In the genomic region with DNA sequence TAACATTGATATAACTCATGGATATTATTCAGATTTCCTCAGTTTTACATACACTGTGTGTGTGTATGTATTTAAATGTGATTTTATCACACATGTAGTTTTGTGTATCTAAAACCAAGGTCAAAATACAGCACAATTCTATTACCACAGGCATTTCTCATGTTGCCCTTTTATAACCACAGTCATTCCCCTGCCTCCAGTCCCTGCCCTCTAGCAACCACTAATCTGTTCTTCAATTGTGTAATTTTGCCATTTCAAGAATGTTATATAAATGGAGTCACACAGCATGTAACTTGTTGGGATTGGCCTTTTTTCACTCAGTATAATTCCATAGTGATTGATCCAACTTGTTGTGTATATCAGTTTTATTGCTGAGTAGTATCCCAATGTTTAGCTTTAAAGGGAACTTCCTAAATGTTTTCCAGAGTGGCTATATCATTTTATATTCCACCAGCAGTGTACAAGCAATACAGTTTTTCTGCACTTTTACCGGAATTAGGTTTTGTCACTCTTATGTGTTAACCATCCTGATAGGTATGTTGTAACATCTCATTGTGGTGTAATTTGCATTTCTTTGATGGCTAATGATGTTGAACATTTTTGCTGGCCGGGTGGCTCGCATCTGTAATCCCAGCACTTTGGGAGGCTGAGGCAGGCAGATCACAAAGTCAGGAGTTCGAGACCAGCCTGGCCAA, we compare ENCODE assay signal across 25 cellular contexts.
A peak's percentile ranks its signal among the peaks of the same experiment; 100 is the strongest.
DNase-seq lines count a peak whose midpoint lies in the region; TF ChIP-seq lines count a peak whose summit lies in the region.
"Had no signal": no experiment of that assay in that cellular context is flagged by ENCODE, and none has a peak within 500 bp of the region (broad histone marks: within the 10 kb centered on the region; RNA-seq: fewer than 3 reads in every experiment).

No MANE protein-coding gene starts in this region.

- WGBS in neuronal stem cell (ENCODE audit: extremely low coverage in 2 of 2, insufficient read length in 2 of 2, insufficient replicate concordance in 1 of 2), 2 donors, result no CpG with 5 or more reads among the region's 4 CpGs

- no peak overlapping the region for H3K14ac ChIP-seq in neuronal stem cell (ENCODE audit: low read length)

- H3K18ac ChIP-seq in neuronal stem cell (ENCODE audit: low read length), result no peak overlapping the region

- H3K4me3 Mint-ChIP-seq in immature natural killer cell, result peak overlapping the region in 1 of 5 donors; percentile 22
- H3K4me3 Mint-ChIP-seq: activated CD4-positive, alpha-beta T cell treated with anti-CD3 and anti-CD28 coated beads for 36 hours; stimulated activated memory B cell treated with anti-CD40 and anti-IgM and Interleukin-4, amounts not matched to agents 10 μg/mL and 1 μg/mL and 100 μg/mL, for 72 hours; T-cell had no signal

- in situ Hi-C loops in astrocyte of the spinal cord (cut with HindIII; ENCODE audit: low sequenced_read_pairs), result no loop called here

- no peaks in the 10 kb centered on the region for H3K79me1 ChIP-seq in neuronal stem cell (ENCODE audit: low read depth, low read length)

- no peak overlapping the region for H4K91ac ChIP-seq in neuronal stem cell (ENCODE audit: low read depth, low read length, poor library complexity)

- peaks cover 0 to 6% (median 0%) of the 10 kb centered on the region in 6 donors for H3K9me3 Mint-ChIP-seq in immature natural killer cell

- H3K4ac ChIP-seq in neuronal stem cell (ENCODE audit: low read length), result no peak overlapping the region

- H2BK15ac ChIP-seq in neuronal stem cell (ENCODE audit: low read length), result no peak overlapping the region

- H3K9me3 ChIP-seq in neuronal stem cell (replicated peaks in 1 of 2; ENCODE audit: control insufficient read depth in 2 of 2, insufficient read depth in 1 of 2, low read depth in 1 of 2, low read length in 2 of 2), result peaks cover 0 to 14% of the 10 kb centered on the region in 2 donors
- H3K9me3 ChIP-seq: HAP-1 had no signal

- H2BK120ac ChIP-seq in neuronal stem cell (ENCODE audit: low read depth, low read length), result no peak overlapping the region

- no peak for TF ChIP-seq CTCF in astrocyte of the spinal cord (IDR thresholded peaks at IDR 0.05; ENCODE audit: low read depth, low read length)

- H3K27me3 Mint-ChIP-seq in immature natural killer cell (ENCODE audit: low read depth in 3 of 3), result peaks cover 0 to 3% (median 3%) of the 10 kb centered on the region in 3 donors
- H3K27me3 Mint-ChIP-seq: activated CD4-positive, alpha-beta T cell treated with anti-CD3 and anti-CD28 coated beads for 36 hours; stimulated activated memory B cell treated with anti-CD40 and anti-IgM and Interleukin-4, amounts not matched to agents 10 μg/mL and 1 μg/mL and 100 μg/mL, for 72 hours; T-cell had no signal

- H3K27ac Mint-ChIP-seq in immature natural killer cell, result no peak overlapping the region
- H3K27ac Mint-ChIP-seq: activated CD4-positive, alpha-beta T cell treated with anti-CD3 and anti-CD28 coated beads for 36 hours; stimulated activated memory B cell treated with anti-CD40 and anti-IgM and Interleukin-4, amounts not matched to agents 10 μg/mL and 1 μg/mL and 100 μg/mL, for 72 hours; T-cell had no signal

- no peaks in the 10 kb centered on the region for H3K36me3 Mint-ChIP-seq in immature natural killer cell
- H3K36me3 Mint-ChIP-seq: stimulated activated memory B cell treated with anti-CD40 and anti-IgM and Interleukin-4, amounts not matched to agents 10 μg/mL and 1 μg/mL and 100 μg/mL, for 72 hours; T-cell had no signal

- H2AFZ ChIP-seq in neuronal stem cell (ENCODE audit: low read length), result no peak overlapping the region

- no peaks in the 10 kb centered on the region for H3K4me1 ChIP-seq in neuronal stem cell (ENCODE audit: control insufficient read depth in 2 of 2, insufficient read depth in 1 of 2, low read depth in 1 of 2, low read length in 2 of 2)
- H3K4me1 ChIP-seq: HAP-1 had no signal

- no peaks in the 10 kb centered on the region for H3K27me3 ChIP-seq in neuronal stem cell (ENCODE audit: control insufficient read depth in 3 of 3, insufficient read depth in 3 of 3, low read depth in 1 of 3, low read length in 3 of 3)
- H3K27me3 ChIP-seq: cardiac muscle cell had no signal

- no peak overlapping the region for H3K23ac ChIP-seq in neuronal stem cell (ENCODE audit: low read depth, low read length, poor library complexity)

- H4K8ac ChIP-seq in neuronal stem cell (ENCODE audit: low read depth, low read length), result no peak overlapping the region

- intact Hi-C loops in head of caudate nucleus (cut with DNase I), result no loop called here

- H2BK5ac ChIP-seq in neuronal stem cell (ENCODE audit: low read length), result no peak overlapping the region

- H3K4me2 ChIP-seq in neuronal stem cell (ENCODE audit: insufficient read depth, low read length, poor library complexity, severe bottlenecking), result no peak overlapping the region
- H3K4me2 ChIP-seq: smooth muscle cell had no signal

- no peak overlapping the region for H3K27ac ChIP-seq in neuronal stem cell (replicated peaks; ENCODE audit: low read length)
- H3K27ac ChIP-seq: C4-2B, cardiac muscle cell had no signal

- H3K4me3 ChIP-seq in astrocyte of the spinal cord (ENCODE audit: low read depth, low read length), result no peak overlapping the region
- no peak overlapping the region for H3K4me3 ChIP-seq in neuronal stem cell (ENCODE audit: low read length in 2 of 2)
- H3K4me3 ChIP-seq: cardiac muscle cell, HAP-1, smooth muscle cell had no signal

- H2BK12ac ChIP-seq in neuronal stem cell (ENCODE audit: low read length), result no peak overlapping the region

- H3K4me1 Mint-ChIP-seq in immature natural killer cell, result peaks cover 5 to 13% of the 10 kb centered on the region in 2 donors
- H3K4me1 Mint-ChIP-seq: stimulated activated memory B cell treated with anti-CD40 and anti-IgM and Interleukin-4, amounts not matched to agents 10 μg/mL and 1 μg/mL and 100 μg/mL, for 72 hours had no signal

- peaks cover 0 to 10% of the 10 kb centered on the region in 2 donors for H3K36me3 ChIP-seq in neuronal stem cell (replicated peaks in 1 of 2; ENCODE audit: control insufficient read depth in 2 of 2, insufficient read depth in 2 of 2, low read length in 2 of 2)
- H3K36me3 ChIP-seq: cardiac muscle cell, HAP-1 had no signal

- no peak overlapping the region for H3K9ac ChIP-seq in neuronal stem cell (ENCODE audit: low read depth, low read length, poor library complexity)

- H2AK5ac ChIP-seq in neuronal stem cell (ENCODE audit: low read depth, low read length), result no peak overlapping the region

- peak; percentile 75 for DNase-seq in EH (ENCODE audit: low read depth)
- DNase-seq in M059J (ENCODE audit: low read depth), result peak; percentile 84
- DNase-seq in astrocyte of the spinal cord (ENCODE audit: low read depth, low spot score), result peak; percentile 71
- DNase-seq in immature natural killer cell, result peak in 2 of 3 donors; percentile 0 to 16
- DNase-seq in neuronal stem cell (ENCODE audit: low spot score), result no peak
- no peak for DNase-seq in amniotic stem cell (lab: John Stamatoyannopoulos, UW)
- DNase-seq in NCI-H69 (lab: John Stamatoyannopoulos, UW), result no peak
- DNase-seq in head of caudate nucleus, result no peak
- DNase-seq: activated CD4-positive, alpha-beta T cell treated with anti-CD3 and anti-CD28 coated beads for 36 hours; activated naive CD4-positive, alpha-beta T cell treated with anti-CD3 and anti-CD28 coated beads, Interleukin-2, amount 50 U/mL, for 16 hours; activated T-cell treated with anti-CD3 and anti-CD28 coated beads, Interleukin-2, amount 50 U/mL, for 48 hours; Calu3; foreskin fibroblast; hypothalamus; islet precursor cell; KBM-7; NCI-H1048; NCI-H1930; SHP77 treated with DMSO at 0.1 percent for 48 hours; T-cell had no signal

Comparison
In these comparisons a context has a peak if more than half of its experiments do, and no peak if none do; other contexts are left out.
1. DNase-seq: peak in EH (single experiment), M059J (single experiment), astrocyte of the spinal cord (single experiment) and immature natural killer cell (2 of 3); none in neuronal stem cell (single experiment), amniotic stem cell (single experiment), NCI-H69 (single experiment) and head of caudate nucleus (0 of 42).